ENCODE assay signal across 26 cellular contexts in the genomic region with DNA sequence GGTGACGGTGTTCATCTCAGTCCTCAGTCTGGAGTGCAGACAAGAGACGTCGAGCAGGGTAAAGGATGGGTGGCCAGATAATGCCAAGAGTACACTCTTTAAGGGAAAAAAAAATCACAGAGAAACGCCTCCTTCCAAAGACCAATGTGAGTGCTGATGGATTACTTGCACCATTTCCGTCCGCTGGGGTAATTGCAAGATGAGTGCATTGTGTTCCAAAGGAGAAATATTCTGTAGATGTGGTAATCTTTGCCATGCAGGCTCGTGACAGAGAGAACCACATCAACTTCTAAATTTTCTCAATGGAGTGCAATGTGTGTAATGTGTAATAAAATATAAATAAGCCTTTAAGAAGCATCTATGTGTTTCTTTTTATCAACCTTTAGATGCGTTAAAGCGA.
"Had no signal": no experiment of that assay in that cellular context is flagged by ENCODE, and none has a peak within 500 bp of the region (broad histone marks: within the 10 kb centered on the region; RNA-seq: fewer than 3 reads in every experiment).

No MANE protein-coding gene starts in this region.

- H3K9me3 ChIP-seq: adrenal gland, left ventricle myocardium inferior, prostate gland, tibial artery had no signal

- H3K36me3 ChIP-seq: adrenal gland, left ventricle myocardium inferior, prostate gland, tibial artery, WERI-Rb-1 had no signal

- H3K4me3 ChIP-seq: adrenal gland, hepatocyte, left ventricle myocardium inferior, prostate gland, tibial artery had no signal

- H3K27ac ChIP-seq: adrenal gland, hepatocyte, left ventricle myocardium inferior, prostate gland, WERI-Rb-1 had no signal

- ATAC-seq: natural killer cell; stimulated activated naive CD8-positive, alpha-beta T cell treated with anti-CD3 and anti-CD28 coated beads, Interleukin-15, Interleukin-2, amounts not matched to agents 100 U/mL and 50 U/mL, for 24 hours had no signal

- H3K36me3 Mint-ChIP-seq: activated naive CD8-positive, alpha-beta T cell; immature natural killer cell; natural killer cell had no signal

- H3K9me3 Mint-ChIP-seq: activated T-cell treated with anti-CD3 and anti-CD28 coated beads, Interleukin-2, amount 50 U/mL, for 24 hours; activated T-helper 2 cell treated with anti-CD3 and anti-CD28 coated beads, Interferon-gamma antibody, Interleukin-2, Interleukin-4, amounts not matched to agents 10 μg/mL and 5 μg/mL and 100 μg/mL, durations not matched to agents 14 hours and 24 hours and 36 hours; immature natural killer cell; natural killer cell had no signal

- FAIRE-seq: astrocyte, TTC549, urothelium cell line had no signal

- H3K4me1 Mint-ChIP-seq: immature natural killer cell, natural killer cell had no signal

- H3K27ac Mint-ChIP-seq: activated naive CD8-positive, alpha-beta T cell; activated T-cell treated with anti-CD3 and anti-CD28 coated beads, Interleukin-2, amount 50 U/mL, for 24 hours; activated T-helper 2 cell treated with anti-CD3 and anti-CD28 coated beads, Interferon-gamma antibody, Interleukin-2, Interleukin-4, amounts not matched to agents 10 μg/mL and 5 μg/mL and 100 μg/mL, durations not matched to agents 14 hours and 24 hours and 36 hours; immature natural killer cell; natural killer cell had no signal

- H3K4me1 ChIP-seq: adrenal gland, left ventricle myocardium inferior, prostate gland had no signal

- H3K4me2 ChIP-seq: hepatocyte had no signal

- H2AFZ ChIP-seq: hepatocyte had no signal

- H3K79me2 ChIP-seq: hepatocyte had no signal

- DNase-seq: activated CD4-positive, alpha-beta T cell treated with anti-CD3 and anti-CD28 coated beads for 1 hour; activated CD8-positive, alpha-beta memory T cell treated with anti-CD3 and anti-CD28 coated beads, Interleukin-2, amount 50 U/mL, for 4 hours; activated naive CD4-positive, alpha-beta T cell; activated T-cell treated with anti-CD3 and anti-CD28 coated beads, Interleukin-2, amount 50 U/mL, for 24 hours; central memory CD4-positive, alpha-beta T cell; foreskin melanocyte; glutamatergic neuron; immature natural killer cell; kidney glomerular epithelial cell; left ventricle myocardium inferior; midbrain; natural killer cell; stimulated activated CD4-positive, alpha-beta T cell treated with anti-CD3 and anti-CD28 coated beads, Interleukin-12 subunit alpha, Interleukin-12 subunit beta, amount 100 ng/mL, for 4 hours; stimulated activated CD4-positive, alpha-beta T cell treated with anti-CD3 and anti-CD28 coated beads, Interleukin-4, amount 100 ng/mL, for 4 hours; stimulated activated naive CD8-positive, alpha-beta T cell treated with anti-CD3 and anti-CD28 coated beads, Interleukin-15, Interleukin-2, amounts not matched to agents 100 U/mL and 50 U/mL, for 24 hours; substantia nigra; tibial artery; WERI-Rb-1 had no signal

- H3K27me3 ChIP-seq: adrenal gland, hepatocyte, tibial artery had no signal

- H3K4me3 Mint-ChIP-seq: activated naive CD8-positive, alpha-beta T cell; activated T-cell treated with anti-CD3 and anti-CD28 coated beads, Interleukin-2, amount 50 U/mL, for 24 hours; immature natural killer cell; natural killer cell had no signal
